ENCODE assay signal across 8 cellular contexts in the genomic region with DNA sequence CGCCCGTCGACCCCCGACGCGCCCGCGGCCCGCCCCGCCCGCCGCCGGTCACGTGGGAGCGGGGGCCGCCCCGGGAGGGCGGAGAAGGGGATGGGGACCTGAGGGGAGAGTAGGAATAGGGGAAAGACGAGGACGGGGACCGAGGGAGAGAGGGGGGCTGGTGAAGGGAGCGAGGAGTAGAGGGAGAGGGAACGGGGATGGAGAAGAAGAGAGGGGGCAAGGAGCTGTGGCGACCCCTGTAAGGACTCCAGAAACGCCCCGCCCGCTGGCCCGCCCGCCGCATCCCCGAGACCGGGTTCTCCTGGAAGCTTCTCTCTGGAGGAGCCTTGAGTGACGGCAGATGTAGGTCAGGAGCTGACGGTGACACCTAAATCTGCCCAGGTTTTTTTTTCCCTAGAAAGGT. TPM values are rescaled to one million over a fixed set of nuclear protein-coding genes. Genes with fewer than 3 reads are reported as not detected.
DNase-seq lines count a peak whose midpoint lies in the region; ATAC-seq and TF ChIP-seq lines count a peak whose summit lies in the region.

No MANE protein-coding gene starts in this region.

- CTCF ChIA-PET in RWPE1 (lab: Yijun Ruan, JAX) = interaction anchor here (0.6 kb wide), 1 partner anchor 431 kb away, joined by 3 read pairs; no protein-coding TSS in a partner anchor

- peak; percentile 50 for DNase-seq in COLO668 (lab: John Stamatoyannopoulos, UW; ENCODE audit: unreplicated experiment)
- peak; percentile 53 for DNase-seq in RWPE1 (ENCODE audit: low spot score)
- no peak for DNase-seq in left lobe of liver (ENCODE audit: low spot score)
- DNase-seq in stimulated activated naive CD8-positive, alpha-beta T cell treated with anti-CD3 and anti-CD28 coated beads, Interleukin-15, Interleukin-2, amounts not matched to agents 100 U/mL and 50 U/mL, for 24 hours = peak; percentile 56
- no peak for DNase-seq in GOT3 (lab: John Stamatoyannopoulos, UW)

- POLR2A ChIA-PET in RWPE1 (lab: Yijun Ruan, JAX; ENCODE audit: low non-redundant PET) = no interaction called here

- peak overlapping the region; percentile 89 for H3K27ac ChIP-seq in RWPE1
- H3K27ac ChIP-seq in cingulate gyrus (ENCODE audit: low read depth, low read length) = peak overlapping the region; percentile 47

- ATAC-seq in GM19025 (IDR thresholded peaks at IDR 0.05; ENCODE audit: low read depth, unreplicated experiment) (peak; percentile 28), HG03280 (IDR thresholded peaks at IDR 0.05; ENCODE audit: unreplicated experiment) (peak; percentile 31), left lobe of liver (peak; percentile 45)
- ATAC-seq in stimulated activated naive CD8-positive, alpha-beta T cell treated with anti-CD3 and anti-CD28 coated beads, Interleukin-15, Interleukin-2, amounts not matched to agents 100 U/mL and 50 U/mL, for 24 hours = peak; percentile 15

- no peak for TF ChIP-seq CTCF in RWPE1 (conservative IDR thresholded peaks at IDR 0.05; ENCODE audit: low read depth)

RNA-seq across cellular contexts. Expression of gene ADNP2, which starts 0.6 kb away (rescaled TPM):
- 5.4 TPM for total RNA-seq in left lobe of liver

Comparison
In these comparisons a context has a peak if more than half of its experiments do, and no peak if none do; other contexts are left out.
1. DNase-seq: peak in COLO668 (single experiment), RWPE1 (single experiment) and stimulated activated naive CD8-positive, alpha-beta T cell treated with anti-CD3 and anti-CD28 coated beads, Interleukin-15, Interleukin-2, amounts not matched to agents 100 U/mL and 50 U/mL, for 24 hours (single experiment); none in left lobe of liver (single experiment) and GOT3 (single experiment).
2. Peak in every context shown above with its lines, with median percentiles within 50 percentile points of each other: ATAC-seq.